In genomic region chr7:2821161-2821841, GRCh38 we compare ENCODE assay signal across 8 cellular contexts. TPM values are rescaled to one million over a fixed set of nuclear protein-coding genes. Genes with fewer than 3 reads are reported as not detected.
DNase-seq lines count a peak whose midpoint lies in the region; ATAC-seq and TF ChIP-seq lines count a peak whose summit lies in the region.

No MANE protein-coding gene starts in this region.

- intact Hi-C loops in left lung (cut with DNase I): no loop called here

- no peak for TF ChIP-seq CTCF in left lung (IDR thresholded peaks at IDR 0.05)

- no peaks in the 10 kb centered on the region for H3K9me3 ChIP-seq in left lung

- H3K27me3 ChIP-seq in left lung: no peaks in the 10 kb centered on the region

- H3K4me3 ChIP-seq in left lung: no peak overlapping the region

- peak overlapping the region; percentile 75 to 78 for H3K27ac ChIP-seq in left lung

- ATAC-seq in GM18870 (IDR thresholded peaks at IDR 0.05; ENCODE audit: unreplicated experiment) (peak; percentile 67), left lung (peak; percentile 56)

- DNase-seq in AG20443 (ENCODE audit: low spot score) (peak; percentile 48), HuH-7 (ENCODE audit: low spot score) (peak; percentile 38), amniotic epithelial cell (ENCODE audit: low read depth) (peak; percentile 93), left lung (no peak), cerebellar nuclear complex (lab: John Stamatoyannopoulos, UW) (no peak), MV-4-11 (lab: John Stamatoyannopoulos, UW) (no peak), UCSD-AML1 (lab: John Stamatoyannopoulos, UW; ENCODE audit: unreplicated experiment) (no peak)

- peaks cover 31 to 63% of the 10 kb centered on the region in 2 donors for H3K4me1 ChIP-seq in left lung

- H3K36me3 ChIP-seq in left lung: no peaks in the 10 kb centered on the region

RNA-seq across cellular contexts. Expression of gene GNA12, which starts 22.8 kb away (rescaled TPM):
- 10 to 100 TPM; 48.7 to 55.5 TPM for total RNA-seq in left lung

Comparison
In these comparisons a context has a peak if more than half of its experiments do, and no peak if none do; other contexts are left out.
1. DNase-seq: peak in AG20443 (single experiment), HuH-7 (single experiment) and amniotic epithelial cell (single experiment); none in left lung (0 of 2), cerebellar nuclear complex (0 of 2), MV-4-11 (single experiment) and UCSD-AML1 (single experiment).